ENCODE assay signal across 25 cellular contexts in the genomic region with DNA sequence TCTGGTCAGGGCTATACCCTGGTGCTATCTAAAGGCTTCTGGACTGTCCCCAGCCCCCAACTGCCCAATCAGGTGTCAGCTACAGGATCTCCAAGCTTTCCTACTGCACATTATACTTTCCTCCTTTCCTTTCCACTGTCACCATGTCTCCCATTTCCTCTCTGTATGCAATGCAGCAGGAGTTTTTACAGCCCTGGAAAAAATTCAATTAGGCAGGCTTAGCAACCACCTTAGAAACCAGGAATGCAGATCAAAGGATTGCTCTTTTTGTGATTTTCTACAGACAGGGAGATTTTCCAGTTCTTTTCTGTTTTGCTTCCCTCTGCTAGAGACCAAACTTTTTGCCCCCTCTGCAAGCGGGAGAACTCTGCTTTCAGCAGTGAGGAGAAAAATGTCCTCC.
"Had no signal": no experiment of that assay in that cellular context is flagged by ENCODE, and none has a peak within 500 bp of the region (broad histone marks: within the 10 kb centered on the region; RNA-seq: fewer than 3 reads in every experiment).

No MANE protein-coding gene starts in this region.

- H3K27ac Mint-ChIP-seq: activated CD4-positive, alpha-beta T cell treated with anti-CD3 and anti-CD28 coated beads for 36 hours; activated CD8-positive, alpha-beta memory T cell treated with anti-CD3 and anti-CD28 coated beads, Interleukin-2, amount 10 ng/mL, durations not matched to agents 7 days and 5 days; activated CD8-positive, alpha-beta T cell treated with anti-CD3 and anti-CD28 coated beads, Interleukin-2, amount 10 ng/mL, durations not matched to agents 7 days and 5 days; activated naive CD4-positive, alpha-beta T cell treated with anti-CD3 and anti-CD28 coated beads for 36 hours; activated naive CD8-positive, alpha-beta T cell treated with anti-CD3 and anti-CD28 coated beads, Interleukin-2, amount 10 ng/mL, durations not matched to agents 7 days and 5 days; immature natural killer cell; T-helper 2 cell treated with Interferon-gamma antibody and Interleukin-4, amounts not matched to agents 5 μg/mL and 100 μg/mL, for 36 hours; type B pancreatic cell had no signal

- H3K4me3 ChIP-seq: esophagus muscularis mucosa, heart left ventricle, left lung, lower lobe of right lung, right lobe of liver, thoracic aorta, uterus had no signal

- DNase-seq: activated CD4-positive, alpha-beta T cell treated with anti-CD3 and anti-CD28 coated beads for 36 hours; activated CD4-positive, CD25-positive, alpha-beta regulatory T cell; activated CD8-positive, alpha-beta memory T cell treated with anti-CD3 and anti-CD28 coated beads, Interleukin-2, amount 10 ng/mL, durations not matched to agents 7 days and 5 days; activated CD8-positive, alpha-beta T cell treated with anti-CD3 and anti-CD28 coated beads, Interleukin-2, amount 10 ng/mL, durations not matched to agents 7 days and 5 days; activated naive CD4-positive, alpha-beta T cell treated with anti-CD3 and anti-CD28 coated beads for 36 hours; activated naive CD8-positive, alpha-beta T cell treated with anti-CD3 and anti-CD28 coated beads, Interleukin-2, amount 10 ng/mL, durations not matched to agents 7 days and 5 days; activated T-cell treated with anti-CD3 and anti-CD28 coated beads, Interleukin-2, amount 50 U/mL, for 48 hours; dermis blood vessel endothelial cell; effector CD4-positive, alpha-beta T cell; foreskin keratinocyte; heart left ventricle; hypothalamus; immature natural killer cell; left lung; lower lobe of right lung; mesenchymal stem cell; right lobe of liver; stimulated activated CD4-positive, alpha-beta T cell treated with anti-CD3 and anti-CD28 coated beads, Interleukin-4, amount 100 ng/mL, for 1 hour; stimulated activated naive CD8-positive, alpha-beta T cell treated with anti-CD3 and anti-CD28 coated beads, Interleukin-15, Interleukin-2, amounts not matched to agents 100 U/mL and 50 U/mL, for 24 hours; T-helper 1 cell; uterus had no signal

- H3K4me1 Mint-ChIP-seq: activated CD8-positive, alpha-beta memory T cell treated with anti-CD3 and anti-CD28 coated beads, Interleukin-2, amount 10 ng/mL, durations not matched to agents 7 days and 5 days had no signal

- H3K4me1 ChIP-seq: esophagus muscularis mucosa, heart left ventricle, left lung, lower lobe of right lung, uterus had no signal

- H3K27me3 ChIP-seq: right lobe of liver, uterus had no signal

- H3K27ac ChIP-seq: esophagus muscularis mucosa, foreskin keratinocyte, heart left ventricle, left lung, lower lobe of right lung, right lobe of liver, thoracic aorta, uterus had no signal

- H3K9me3 ChIP-seq: esophagus muscularis mucosa, heart left ventricle, left lung, lower lobe of right lung, right lobe of liver, thoracic aorta, uterus had no signal

- H3K36me3 ChIP-seq: esophagus muscularis mucosa, heart left ventricle, left lung, lower lobe of right lung, right lobe of liver, thoracic aorta, uterus had no signal

- H3K36me3 Mint-ChIP-seq: activated CD8-positive, alpha-beta memory T cell treated with anti-CD3 and anti-CD28 coated beads, Interleukin-2, amount 10 ng/mL, durations not matched to agents 7 days and 5 days; activated naive CD8-positive, alpha-beta T cell treated with anti-CD3 and anti-CD28 coated beads, Interleukin-2, amount 10 ng/mL, durations not matched to agents 7 days and 5 days; immature natural killer cell; type B pancreatic cell had no signal

- H3K9me3 Mint-ChIP-seq: activated naive CD4-positive, alpha-beta T cell treated with anti-CD3 and anti-CD28 coated beads for 36 hours; activated naive CD8-positive, alpha-beta T cell treated with anti-CD3 and anti-CD28 coated beads, Interleukin-2, amount 10 ng/mL, durations not matched to agents 7 days and 5 days; immature natural killer cell; T-helper 2 cell treated with Interferon-gamma antibody and Interleukin-4, amounts not matched to agents 5 μg/mL and 100 μg/mL, for 36 hours; type B pancreatic cell had no signal

- H3K27me3 Mint-ChIP-seq: activated naive CD8-positive, alpha-beta T cell treated with anti-CD3 and anti-CD28 coated beads, Interleukin-2, amount 10 ng/mL, durations not matched to agents 7 days and 5 days; type B pancreatic cell had no signal

- ATAC-seq: activated CD4-positive, alpha-beta T cell treated with anti-CD3 and anti-CD28 coated beads for 36 hours; activated CD8-positive, alpha-beta memory T cell treated with anti-CD3 and anti-CD28 coated beads, Interleukin-2, amount 10 ng/mL, durations not matched to agents 7 days and 5 days; activated CD8-positive, alpha-beta T cell treated with anti-CD3 and anti-CD28 coated beads, Interleukin-2, amount 10 ng/mL, durations not matched to agents 7 days and 5 days; foreskin keratinocyte; heart left ventricle; left lung; lower lobe of right lung; right lobe of liver; stimulated activated naive CD8-positive, alpha-beta T cell treated with anti-CD3 and anti-CD28 coated beads, Interleukin-15, Interleukin-2, amounts not matched to agents 100 U/mL and 50 U/mL, for 24 hours had no signal

- H3K4me3 Mint-ChIP-seq: activated CD4-positive, alpha-beta T cell treated with anti-CD3 and anti-CD28 coated beads for 36 hours; activated CD8-positive, alpha-beta memory T cell treated with anti-CD3 and anti-CD28 coated beads, Interleukin-2, amount 10 ng/mL, durations not matched to agents 7 days and 5 days; activated CD8-positive, alpha-beta T cell treated with anti-CD3 and anti-CD28 coated beads, Interleukin-2, amount 10 ng/mL, durations not matched to agents 7 days and 5 days; activated naive CD4-positive, alpha-beta T cell treated with anti-CD3 and anti-CD28 coated beads for 36 hours; activated naive CD8-positive, alpha-beta T cell treated with anti-CD3 and anti-CD28 coated beads, Interleukin-2, amount 10 ng/mL, durations not matched to agents 7 days and 5 days; immature natural killer cell; T-helper 2 cell treated with Interferon-gamma antibody and Interleukin-4, amounts not matched to agents 5 μg/mL and 100 μg/mL, for 36 hours; type B pancreatic cell had no signal
